Comparison of ENCODE assay signal across 27 cellular contexts in the genomic region with DNA sequence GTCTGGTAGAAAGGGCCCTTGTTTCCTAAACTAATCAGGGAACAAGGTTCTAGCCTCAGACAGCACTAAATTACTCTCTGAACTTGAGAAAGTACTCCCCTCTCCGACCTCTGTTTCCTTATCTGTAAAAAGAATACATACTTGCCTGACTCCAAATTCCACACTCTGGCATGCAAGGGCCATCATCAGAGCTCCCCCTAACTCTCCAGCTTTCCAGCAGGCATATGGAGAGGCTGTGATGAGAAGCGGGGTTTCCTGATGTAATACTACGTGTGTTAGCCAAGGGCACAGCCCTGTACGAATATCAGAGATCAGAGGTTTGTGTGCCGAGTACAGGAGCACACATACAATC. TPM values are rescaled to one million over a fixed set of nuclear protein-coding genes. Genes with fewer than 3 reads are reported as not detected.
DNase-seq lines count a peak whose midpoint lies in the region; ATAC-seq, FAIRE-seq and TF ChIP-seq lines count a peak whose summit lies in the region.
"Had no signal": no experiment of that assay in that cellular context is flagged by ENCODE, and none has a peak within 500 bp of the region (broad histone marks: within the 10 kb centered on the region; RNA-seq: fewer than 3 reads in every experiment).

No MANE protein-coding gene starts in this region.

- H3K36me3 ChIP-seq in astrocyte (ENCODE audit: insufficient read depth, low read length) (peaks cover 4% of the 10 kb centered on the region), keratinocyte (ENCODE audit: control insufficient read depth in 2 of 2, extremely low read depth in 1 of 2, insufficient read depth in 2 of 2, low read length in 2 of 2) (peaks cover 0 to 2% of the 10 kb centered on the region in 2 experiments), smooth muscle cell (ENCODE audit: low read depth) (no peaks in the 10 kb centered on the region), mucosa of descending colon (ENCODE audit: low read depth) (no peaks in the 10 kb centered on the region), tibial nerve (no peaks in the 10 kb centered on the region)
- H3K36me3 ChIP-seq: gastroesophageal sphincter, pancreas had no signal

- H3K9me3 Mint-ChIP-seq in HFFc6: no peaks in the 10 kb centered on the region
- no peaks in the 10 kb centered on the region for H3K9me3 Mint-ChIP-seq in astrocyte (ENCODE audit: unreplicated experiment)
- H3K9me3 Mint-ChIP-seq: activated CD4-positive, alpha-beta T cell treated with anti-CD3 and anti-CD28 coated beads, Interleukin-2, amount 10 ng/mL, durations not matched to agents 24 days and 14 days; activated naive CD4-positive, alpha-beta T cell treated with anti-CD3 and anti-CD28 coated beads, Interleukin-2, amount 50 U/mL, for 24 hours; activated T-cell treated with anti-CD3 and anti-CD28 coated beads, Interleukin-2, amount 50 U/mL, for 72 hours; central memory CD8-positive, alpha-beta T cell; memory B cell had no signal

- peak overlapping the region; percentile 93 for H3K27ac ChIP-seq in astrocyte (ENCODE audit: low read depth, low read length)
- no peak overlapping the region for H3K27ac ChIP-seq in keratinocyte (ENCODE audit: control insufficient read depth, insufficient read depth, low read length)
- peak overlapping the region; percentile 87 for H3K27ac ChIP-seq in smooth muscle cell (ENCODE audit: low read depth)
- H3K27ac ChIP-seq in tibial nerve: no peak overlapping the region
- H3K27ac ChIP-seq: gastroesophageal sphincter, HL-60 had no signal

- TF ChIP-seq CTCF in HFFc6 (IDR thresholded peaks at IDR 0.05): no peak
- no peak for TF ChIP-seq CTCF in astrocyte (IDR thresholded peaks at IDR 0.05; ENCODE audit: insufficient read depth, low read depth, low read length)
- TF ChIP-seq CTCF in keratinocyte (optimal IDR thresholded peaks at IDR 0.05 in 1 of 3, IDR thresholded peaks at IDR 0.05 in 1 of 3, conservative IDR thresholded peaks at IDR 0.05 in 1 of 3; ENCODE audit: extremely low read depth in 1 of 3, insufficient read depth in 2 of 3, low read length in 3 of 3): no peak
- TF ChIP-seq CTCF in smooth muscle cell (IDR thresholded peaks at IDR 0.05; ENCODE audit: borderline replicate concordance, insufficient read depth, poor library complexity, severe bottlenecking): no peak
- no peak for TF ChIP-seq CTCF in mucosa of descending colon (IDR thresholded peaks at IDR 0.05)
- no peak for TF ChIP-seq CTCF in tibial nerve (IDR thresholded peaks at IDR 0.05)

- peaks cover 17% of the 10 kb centered on the region for H3F3A ChIP-seq in smooth muscle cell (ENCODE audit: low read depth)

- H3K9me1 ChIP-seq in keratinocyte (ENCODE audit: control insufficient read depth, extremely low read depth, insufficient read depth, low read length): no peaks in the 10 kb centered on the region

- H3K9me3 ChIP-seq in astrocyte (ENCODE audit: insufficient read depth, low read depth, low read length): no peaks in the 10 kb centered on the region
- no peaks in the 10 kb centered on the region for H3K9me3 ChIP-seq in keratinocyte (ENCODE audit: control insufficient read depth, low read depth, low read length)
- no peaks in the 10 kb centered on the region for H3K9me3 ChIP-seq in smooth muscle cell (replicated peaks; ENCODE audit: low read depth)
- no peaks in the 10 kb centered on the region for H3K9me3 ChIP-seq in mucosa of descending colon
- no peaks in the 10 kb centered on the region for H3K9me3 ChIP-seq in tibial nerve
- H3K9me3 ChIP-seq: gastroesophageal sphincter, pancreas had no signal

- H3K36me3 Mint-ChIP-seq in HFFc6 (ENCODE audit: low read depth): peaks cover 17% of the 10 kb centered on the region
- H3K36me3 Mint-ChIP-seq in astrocyte (ENCODE audit: low read depth, unreplicated experiment): peaks cover 3% of the 10 kb centered on the region
- H3K36me3 Mint-ChIP-seq: activated naive CD4-positive, alpha-beta T cell treated with anti-CD3 and anti-CD28 coated beads, Interleukin-2, amount 50 U/mL, for 24 hours; CD4-positive, CD25-positive, alpha-beta regulatory T cell; memory B cell; naive B cell had no signal

- peaks cover 33% of the 10 kb centered on the region for H3K4me1 ChIP-seq in astrocyte (ENCODE audit: insufficient read depth, low read length)
- H3K4me1 ChIP-seq in keratinocyte (ENCODE audit: control insufficient read depth, extremely low read depth, insufficient read depth, low read length): peaks cover 26% of the 10 kb centered on the region
- H3K4me1 ChIP-seq in smooth muscle cell (ENCODE audit: low read depth): peaks cover 23% of the 10 kb centered on the region
- H3K4me1 ChIP-seq in mucosa of descending colon (ENCODE audit: low read depth): no peaks in the 10 kb centered on the region
- peaks cover 0 to 23% (median 0%) of the 10 kb centered on the region in 4 donors for H3K4me1 ChIP-seq in tibial nerve

- H3K4me2 ChIP-seq in astrocyte (ENCODE audit: low read length) (peak overlapping the region; percentile 97), keratinocyte (ENCODE audit: control insufficient read depth, extremely low read depth, insufficient read depth, low read depth, low read length) (no peak overlapping the region), smooth muscle cell (peak overlapping the region; percentile 99)

- intact Hi-C loops in mucosa of descending colon (cut with DNase I, micrococcal nuclease): no loop called here

- no peaks in the 10 kb centered on the region for H3K27me3 ChIP-seq in astrocyte (ENCODE audit: insufficient read depth, low read length)
- H3K27me3 ChIP-seq in keratinocyte (ENCODE audit: control insufficient read depth, extremely low read depth, insufficient read depth, low read length): no peaks in the 10 kb centered on the region
- no peaks in the 10 kb centered on the region for H3K27me3 ChIP-seq in smooth muscle cell (ENCODE audit: low read depth)
- H3K27me3 ChIP-seq in tibial nerve: peaks cover 0 to 9% of the 10 kb centered on the region in 2 donors
- H3K27me3 ChIP-seq: pancreas had no signal

- DNase-seq in HFFc6 (no peak), astrocyte (ENCODE audit: low read depth) (peak; percentile 53), keratinocyte (ENCODE audit: low read depth, low spot score) (no peak), smooth muscle cell (lab: John Stamatoyannopoulos, UW; ENCODE audit: unreplicated experiment) (no peak), mucosa of descending colon (no peak), NCI-H1048 (lab: John Stamatoyannopoulos, UW) (no peak), NCI-H187 (lab: John Stamatoyannopoulos, UW) (no peak), tibial nerve (ENCODE audit: low spot score in 2 of 2) (no peak)
- DNase-seq: activated CD4-positive, alpha-beta T cell treated with anti-CD3 and anti-CD28 coated beads, Interleukin-2, amount 10 ng/mL, durations not matched to agents 24 days and 14 days; activated T-cell treated with anti-CD3 and anti-CD28 coated beads, Interleukin-2, amount 50 U/mL, for 72 hours; aorta; CD4-positive, CD25-positive, alpha-beta regulatory T cell; effector CD8-positive, alpha-beta T cell; GDM1; naive B cell; NCI-H2107; pancreas; stimulated activated CD8-positive, alpha-beta memory T cell treated with anti-CD3 and anti-CD28 coated beads, Interleukin-4, amount 100 ng/mL, for 48 hours; T-helper 17 cell had no signal

- dilution Hi-C loops in keratinocyte (cut with MboI; ENCODE audit: extremely low pct_ligation_motif_present, low sequenced_read_pairs): no loop called here

- ATAC-seq in mucosa of descending colon: no peak
- ATAC-seq: esophagus mucosa, gastroesophageal sphincter, pancreas, sciatic nerve, T-helper 17 cell had no signal

- H2AFZ ChIP-seq in astrocyte (ENCODE audit: low read depth, low read length): no peak overlapping the region
- H2AFZ ChIP-seq in keratinocyte (ENCODE audit: control insufficient read depth, low read length): peak overlapping the region; percentile 21
- peak overlapping the region; percentile 4 for H2AFZ ChIP-seq in smooth muscle cell (ENCODE audit: low read depth)

- FAIRE-seq in astrocyte (lab: Jason Lieb, UNC) (no peak), keratinocyte (lab: Jason Lieb, UNC) (no peak)
- FAIRE-seq: pancreas had no signal

- TF ChIP-seq EP300 in tibial nerve (IDR thresholded peaks at IDR 0.05): no peak

- H3K4me3 Mint-ChIP-seq in HFFc6: peak overlapping the region; percentile 93; the same call in 1 of the 2 replicates
- H3K4me3 Mint-ChIP-seq in astrocyte (ENCODE audit: unreplicated experiment): no peak overlapping the region
- H3K4me3 Mint-ChIP-seq: activated CD4-positive, alpha-beta T cell treated with anti-CD3 and anti-CD28 coated beads, Interleukin-2, amount 10 ng/mL, durations not matched to agents 24 days and 14 days; activated naive CD4-positive, alpha-beta T cell treated with anti-CD3 and anti-CD28 coated beads, Interleukin-2, amount 50 U/mL, for 24 hours; CD4-positive, CD25-positive, alpha-beta regulatory T cell; central memory CD8-positive, alpha-beta T cell; memory B cell; T-helper 17 cell had no signal

- H3K27me3 Mint-ChIP-seq in HFFc6 (ENCODE audit: insufficient read depth): peaks cover 5% of the 10 kb centered on the region
- H3K27me3 Mint-ChIP-seq in astrocyte (ENCODE audit: low read depth, unreplicated experiment): no peaks in the 10 kb centered on the region

- peak overlapping the region; percentile 26 for H3K4me3 ChIP-seq in astrocyte (ENCODE audit: insufficient read depth, low read depth, low read length)
- H3K4me3 ChIP-seq in keratinocyte (ENCODE audit: control insufficient read depth in 2 of 3, extremely low read depth in 1 of 3, insufficient read depth in 2 of 3, low read depth in 1 of 3, low read length in 3 of 3): no peak overlapping the region
- H3K4me3 ChIP-seq in smooth muscle cell: no peak overlapping the region
- no peak overlapping the region for H3K4me3 ChIP-seq in mucosa of descending colon
- H3K4me3 ChIP-seq in tibial nerve: no peak overlapping the region
- H3K4me3 ChIP-seq: gastroesophageal sphincter, pancreas had no signal

- H3K9ac ChIP-seq in astrocyte (ENCODE audit: low read length): peak overlapping the region; percentile 96
- no peak overlapping the region for H3K9ac ChIP-seq in keratinocyte (ENCODE audit: control insufficient read depth, extremely low read depth, insufficient read depth, low read length)
- H3K9ac ChIP-seq in smooth muscle cell (ENCODE audit: low read depth): no peak overlapping the region

- H3K27ac Mint-ChIP-seq in HFFc6: peak overlapping the region; percentile 95
- H3K27ac Mint-ChIP-seq in astrocyte (ENCODE audit: unreplicated experiment): peak overlapping the region; percentile 97
- H3K27ac Mint-ChIP-seq: activated CD4-positive, alpha-beta T cell treated with anti-CD3 and anti-CD28 coated beads, Interleukin-2, amount 10 ng/mL, durations not matched to agents 24 days and 14 days; activated naive CD4-positive, alpha-beta T cell treated with anti-CD3 and anti-CD28 coated beads, Interleukin-2, amount 50 U/mL, for 24 hours; activated T-cell treated with anti-CD3 and anti-CD28 coated beads, Interleukin-2, amount 50 U/mL, for 72 hours; CD4-positive, CD25-positive, alpha-beta regulatory T cell; memory B cell; naive B cell; T-helper 17 cell had no signal

- H4K20me1 ChIP-seq in astrocyte (ENCODE audit: insufficient read depth, low read length): peaks cover 19% of the 10 kb centered on the region
- H4K20me1 ChIP-seq in keratinocyte (ENCODE audit: control insufficient read depth, extremely low read depth, insufficient read depth, low read length): no peaks in the 10 kb centered on the region
- peaks cover 19% of the 10 kb centered on the region for H4K20me1 ChIP-seq in smooth muscle cell (ENCODE audit: low read depth)

- H3K79me2 ChIP-seq in astrocyte (ENCODE audit: insufficient read depth, low read length): peaks cover 32% of the 10 kb centered on the region
- H3K79me2 ChIP-seq in keratinocyte (ENCODE audit: control insufficient read depth, insufficient read depth, low read length): peaks cover 19% of the 10 kb centered on the region
- peaks cover 17% of the 10 kb centered on the region for H3K79me2 ChIP-seq in smooth muscle cell (ENCODE audit: low read depth)

- WGBS in smooth muscle cell (ENCODE audit: low lambda C conversion rate): 61% methylated on average over 5 of the region's 5 CpGs
- WGBS in tibial nerve, 2 donors: 84 to 85% methylated on average over 5 of the region's 5 CpGs

- H3K4me1 Mint-ChIP-seq in HFFc6 (ENCODE audit: low read depth) (peaks cover 58% of the 10 kb centered on the region), astrocyte (ENCODE audit: low read depth, unreplicated experiment) (peaks cover 37% of the 10 kb centered on the region)

- TF ChIP-seq POLR2A in tibial nerve (IDR thresholded peaks at IDR 0.05): no peak

RNA-seq across cellular contexts. Expression of a gene that starts 1.8 kb away (rescaled TPM):
- 10 to 100 TPM; 61.7 to 75.2 (median 68.8) TPM for total RNA-seq in HFFc6 (2021; fragmentation: NEBNext Ultra II Directional; extraction: Animal tissue kit (Norgen Biotek cat#: 25700))
- 19.0 and 28.6 TPM in 2 replicates for total RNA-seq in astrocyte
- 11.5 to 14.6 TPM (median 12.5 TPM) in 3 replicates for polyA plus RNA-seq in keratinocyte
- polyA plus RNA-seq in keratinocyte (2011; ENCODE audit: low read depth): 3.2 TPM
- polyA plus RNA-seq in keratinocyte (2011; cell fraction: cytosol; rRNA removed): 10.1 and 17.4 TPM in 2 replicates
- polyA plus RNA-seq in keratinocyte (2011; cell fraction: nucleus; rRNA removed): 9.9 and 13.2 TPM in 2 replicates
- 2.5 and 23.9 TPM in 2 replicates for polyA plus RNA-seq in keratinocyte (2012; ENCODE audit: low replicate concordance)
- polyA minus RNA-seq in keratinocyte: 18.1 to 32.8 TPM (median 21.6 TPM) in 3 replicates
- 24.7 TPM for polyA minus RNA-seq in keratinocyte (2011; cell fraction: cytosol; rRNA and poly(A)+ RNA removed)
- polyA minus RNA-seq in keratinocyte (2011; cell fraction: nucleus; rRNA and poly(A)+ RNA removed): 13.8 and 15.4 TPM in 2 replicates
- 54.3 and 84.1 TPM in 2 replicates for total RNA-seq in smooth muscle cell
- polyA plus RNA-seq in smooth muscle cell: 72.8 and 89.2 TPM in 2 replicates
- total RNA-seq in mucosa of descending colon: 1 to 10 TPM in 1 of 3 donors, under 1 TPM in 1, not detected in 1; 0.72 to 1.3 TPM
- 1 to 10 TPM in 2 of 4 donors, not detected in 2; 1.3 to 1.6 TPM for total RNA-seq in tibial nerve
- total RNA-seq: activated CD4-positive, alpha-beta T cell treated with anti-CD3 and anti-CD28 coated beads, Interleukin-2, amount 10 ng/mL, durations not matched to agents 24 days and 14 days; CD4-positive, CD25-positive, alpha-beta regulatory T cell; NCI-H460; T-helper 17 cell had no signal
- polyA plus RNA-seq: CD4-positive, CD25-positive, alpha-beta regulatory T cell had no signal

Comparison
In these comparisons a context has a peak if more than half of its experiments do, and no peak if none do; other contexts are left out.
1. H3K27ac ChIP-seq: peak in astrocyte (single experiment) and smooth muscle cell (single experiment); none in keratinocyte (single experiment) and tibial nerve (0 of 4).